In genomic region chr17:50365649-50366393, GRCh38 we compare ENCODE assay signal across 10 cellular contexts.
"Had no signal": no experiment of that assay in that cellular context is flagged by ENCODE, and none has a peak within 500 bp of the region (broad histone marks: within the 10 kb centered on the region; RNA-seq: fewer than 3 reads in every experiment).

No MANE protein-coding gene starts in this region.

- H3K4me1 ChIP-seq: foreskin keratinocyte had no signal

- H3K4me3 Mint-ChIP-seq: activated naive CD4-positive, alpha-beta T cell treated with anti-CD3 and anti-CD28 coated beads, Interleukin-2, amount 50 U/mL, for 24 hours; stimulated activated effector memory CD8-positive, alpha-beta T cell treated with anti-CD3 and anti-CD28 coated beads, Interleukin-12 subunit alpha, Interleukin-12 subunit beta, amount 100 ng/mL, for 72 hours had no signal

- ATAC-seq: foreskin keratinocyte; right lobe of liver; stimulated activated effector memory CD8-positive, alpha-beta T cell treated with anti-CD3 and anti-CD28 coated beads, Interleukin-12 subunit alpha, Interleukin-12 subunit beta, amount 100 ng/mL, for 72 hours had no signal

- DNase-seq: activated CD4-positive, CD25-positive, alpha-beta regulatory T cell treated with anti-CD3 and anti-CD28 coated beads, Interleukin-2, amount 50 U/mL, for 72 hours; effector CD8-positive, alpha-beta T cell; foreskin keratinocyte; mesendoderm; T-helper 1 cell; T1000 had no signal

- H3K27ac ChIP-seq: foreskin keratinocyte, right lobe of liver had no signal

- H3K27me3 Mint-ChIP-seq: activated naive CD4-positive, alpha-beta T cell treated with anti-CD3 and anti-CD28 coated beads, Interleukin-2, amount 50 U/mL, for 24 hours had no signal

- H3K4me3 ChIP-seq: right lobe of liver had no signal

- H3K27me3 ChIP-seq: foreskin keratinocyte, right lobe of liver had no signal

- H3K9me3 ChIP-seq: right lobe of liver had no signal

- H3K9me3 Mint-ChIP-seq: activated naive CD4-positive, alpha-beta T cell treated with anti-CD3 and anti-CD28 coated beads, Interleukin-2, amount 50 U/mL, for 24 hours; activated T-helper 2 cell treated with anti-CD3 and anti-CD28 coated beads, Interferon-gamma antibody, Interleukin-2, Interleukin-4, amounts not matched to agents 10 μg/mL and 5 μg/mL and 100 μg/mL, durations not matched to agents 14 hours and 24 hours and 36 hours; stimulated activated effector memory CD8-positive, alpha-beta T cell treated with anti-CD3 and anti-CD28 coated beads, Interleukin-12 subunit alpha, Interleukin-12 subunit beta, amount 100 ng/mL, for 72 hours had no signal

- H3K27ac Mint-ChIP-seq: activated naive CD4-positive, alpha-beta T cell treated with anti-CD3 and anti-CD28 coated beads, Interleukin-2, amount 50 U/mL, for 24 hours; activated T-helper 2 cell treated with anti-CD3 and anti-CD28 coated beads, Interferon-gamma antibody, Interleukin-2, Interleukin-4, amounts not matched to agents 10 μg/mL and 5 μg/mL and 100 μg/mL, durations not matched to agents 14 hours and 24 hours and 36 hours; stimulated activated effector memory CD8-positive, alpha-beta T cell treated with anti-CD3 and anti-CD28 coated beads, Interleukin-12 subunit alpha, Interleukin-12 subunit beta, amount 100 ng/mL, for 72 hours had no signal
